32 cellular contexts compared by ENCODE assay signal in genomic region chr17:33464669-33465275, GRCh38.
A peak's percentile ranks its signal among the peaks of the same experiment; 100 is the strongest.
DNase-seq lines count a peak whose midpoint lies in the region; ATAC-seq, FAIRE-seq and TF ChIP-seq lines count a peak whose summit lies in the region.
"Had no signal": no experiment of that assay in that cellular context is flagged by ENCODE, and none has a peak within 500 bp of the region (broad histone marks: within the 10 kb centered on the region; RNA-seq: fewer than 3 reads in every experiment).

No MANE protein-coding gene starts in this region.

- no peak overlapping the region for H3K14ac ChIP-seq in mesenchymal stem cell (ENCODE audit: low read length in 2 of 2)

- H4K91ac ChIP-seq in mesenchymal stem cell (ENCODE audit: low read length), result no peak overlapping the region

- H3K36me3 Mint-ChIP-seq in CD4-positive, alpha-beta T cell (ENCODE audit: low read depth), result no peaks in the 10 kb centered on the region
- no peaks in the 10 kb centered on the region for H3K36me3 Mint-ChIP-seq in activated naive CD8-positive, alpha-beta T cell treated with anti-CD3 and anti-CD28 coated beads for 36 hours
- H3K36me3 Mint-ChIP-seq: activated naive CD4-positive, alpha-beta T cell treated with anti-CD3 and anti-CD28 coated beads, Interleukin-2, amount 10 ng/mL, durations not matched to agents 7 days and 5 days; IgD-negative memory B cell; naive thymus-derived CD8-positive, alpha-beta T cell had no signal

- CTCF ChIA-PET in CD4-positive, alpha-beta T cell (lab: Charles Lee), result no interaction called here

- no peak overlapping the region for H2BK120ac ChIP-seq in mesenchymal stem cell (ENCODE audit: low read depth, low read length)

- H3K9ac ChIP-seq in mesenchymal stem cell (ENCODE audit: low read length) (no peak overlapping the region), smooth muscle cell (ENCODE audit: low read depth) (no peak overlapping the region)

- H3K4me1 Mint-ChIP-seq in CD4-positive, alpha-beta T cell (ENCODE audit: low read depth), result no peaks in the 10 kb centered on the region
- no peaks in the 10 kb centered on the region for H3K4me1 Mint-ChIP-seq in activated naive CD8-positive, alpha-beta T cell treated with anti-CD3 and anti-CD28 coated beads for 36 hours
- H3K4me1 Mint-ChIP-seq: activated naive CD4-positive, alpha-beta T cell treated with anti-CD3 and anti-CD28 coated beads, Interleukin-2, amount 10 ng/mL, durations not matched to agents 7 days and 5 days; IgD-negative memory B cell; naive thymus-derived CD8-positive, alpha-beta T cell had no signal

- no peak overlapping the region for H3K23ac ChIP-seq in mesenchymal stem cell (ENCODE audit: low read length in 2 of 2)

- no peak overlapping the region for H2BK5ac ChIP-seq in mesenchymal stem cell (ENCODE audit: low read depth, low read length, poor library complexity, severe bottlenecking)

- no peak for TF ChIP-seq CTCF in cardiac muscle cell (IDR thresholded peaks at IDR 0.05; ENCODE audit: low read depth, low read length)
- no peak for TF ChIP-seq CTCF in bronchial epithelial cell (IDR thresholded peaks at IDR 0.05; ENCODE audit: insufficient read depth, low read length, severe bottlenecking)
- TF ChIP-seq CTCF in smooth muscle cell (IDR thresholded peaks at IDR 0.05; ENCODE audit: borderline replicate concordance, insufficient read depth, poor library complexity, severe bottlenecking), result no peak
- TF ChIP-seq CTCF in CD4-positive, alpha-beta T cell (IDR thresholded peaks at IDR 0.05), result no peak

- no peak overlapping the region for H3K18ac ChIP-seq in mesenchymal stem cell (ENCODE audit: low read depth in 1 of 2, low read length in 2 of 2)

- H3K27me3 ChIP-seq in cardiac muscle cell, result no peaks in the 10 kb centered on the region
- H3K27me3 ChIP-seq in right cardiac atrium (ENCODE audit: control insufficient read depth, insufficient read depth), result no peaks in the 10 kb centered on the region
- no peaks in the 10 kb centered on the region for H3K27me3 ChIP-seq in bronchial epithelial cell (ENCODE audit: control insufficient read depth, insufficient read depth, low read length)
- H3K27me3 ChIP-seq in mesenchymal stem cell (ENCODE audit: control insufficient read depth in 1 of 2, insufficient read depth in 1 of 2, low read length in 2 of 2), result peaks cover 0 to 27% of the 10 kb centered on the region in 2 experiments
- no peaks in the 10 kb centered on the region for H3K27me3 ChIP-seq in smooth muscle cell (ENCODE audit: low read depth)
- no peaks in the 10 kb centered on the region for H3K27me3 ChIP-seq in CD4-positive, alpha-beta T cell (ENCODE audit: control insufficient read depth, insufficient read depth, low read length)
- H3K27me3 ChIP-seq: brain microvascular endothelial cell, suprapubic skin had no signal

- no peak overlapping the region for H2AK5ac ChIP-seq in mesenchymal stem cell (ENCODE audit: low read length, severe bottlenecking)

- intact Hi-C loops in right cardiac atrium (cut with DNase I), result no loop called here
- intact Hi-C loops in CD4-positive, alpha-beta T cell (cut with DNase I, micrococcal nuclease), result no loop called here

- no peak overlapping the region for H3K4ac ChIP-seq in mesenchymal stem cell (ENCODE audit: low read depth in 1 of 2, low read length in 2 of 2)

- peaks cover 7% of the 10 kb centered on the region for H3F3A ChIP-seq in smooth muscle cell (ENCODE audit: low read depth)

- no peak for ATAC-seq in right cardiac atrium
- no peak for ATAC-seq in CD4-positive, alpha-beta T cell (ENCODE audit: poor library complexity)
- ATAC-seq: naive thymus-derived CD8-positive, alpha-beta T cell; psoas muscle had no signal

- no peak overlapping the region for H3K27ac Mint-ChIP-seq in CD4-positive, alpha-beta T cell
- no peak overlapping the region for H3K27ac Mint-ChIP-seq in activated naive CD8-positive, alpha-beta T cell treated with anti-CD3 and anti-CD28 coated beads for 36 hours
- H3K27ac Mint-ChIP-seq: activated naive CD4-positive, alpha-beta T cell treated with anti-CD3 and anti-CD28 coated beads, Interleukin-2, amount 10 ng/mL, durations not matched to agents 7 days and 5 days; activated T-helper 1 cell treated with anti-CD3 and anti-CD28 coated beads, Interleukin-12 subunit alpha, Interleukin-12 subunit beta, Interleukin-2, Interleukin-4 antibody, amounts not matched to agents 30 ng/mL and 10 ng/mL and 1 ng/mL, durations not matched to agents 14 hours and 24 hours and 36 hours; IgD-negative memory B cell; naive thymus-derived CD8-positive, alpha-beta T cell had no signal

- no peaks in the 10 kb centered on the region for H3K9me3 Mint-ChIP-seq in CD4-positive, alpha-beta T cell
- peaks cover 4% of the 10 kb centered on the region for H3K9me3 Mint-ChIP-seq in activated naive CD8-positive, alpha-beta T cell treated with anti-CD3 and anti-CD28 coated beads for 36 hours
- H3K9me3 Mint-ChIP-seq: activated naive CD4-positive, alpha-beta T cell treated with anti-CD3 and anti-CD28 coated beads, Interleukin-2, amount 10 ng/mL, durations not matched to agents 7 days and 5 days; activated T-helper 1 cell treated with anti-CD3 and anti-CD28 coated beads, Interleukin-12 subunit alpha, Interleukin-12 subunit beta, Interleukin-2, Interleukin-4 antibody, amounts not matched to agents 30 ng/mL and 10 ng/mL and 1 ng/mL, durations not matched to agents 14 hours and 24 hours and 36 hours had no signal

- no peaks in the 10 kb centered on the region for H3K79me1 ChIP-seq in mesenchymal stem cell (replicated peaks; ENCODE audit: low read length, poor library complexity, severe bottlenecking)

- H3K4me3 ChIP-seq in cardiac muscle cell (no peak overlapping the region), right cardiac atrium (ENCODE audit: low read length) (no peak overlapping the region), bronchial epithelial cell (ENCODE audit: low read depth, low read length) (no peak overlapping the region), mesenchymal stem cell (ENCODE audit: insufficient read depth in 1 of 2, low read depth in 1 of 2, low read length in 2 of 2) (no peak overlapping the region), smooth muscle cell (no peak overlapping the region)
- H3K4me3 ChIP-seq: psoas muscle, suprapubic skin had no signal

- H4K8ac ChIP-seq in mesenchymal stem cell (ENCODE audit: low read length), result no peak overlapping the region

- peak; percentile 23 to 32 for DNase-seq in cardiac muscle cell (ENCODE audit: low read depth in 1 of 2, low spot score in 1 of 2)
- no peak for DNase-seq in right cardiac atrium
- DNase-seq in bronchial epithelial cell (ENCODE audit: low read depth), result peak; percentile 21
- DNase-seq in mesenchymal stem cell, result peak; percentile 91
- DNase-seq in smooth muscle cell (lab: John Stamatoyannopoulos, UW; ENCODE audit: unreplicated experiment), result no peak
- no peak for DNase-seq in NCI-H2081 (lab: John Stamatoyannopoulos, UW)
- DNase-seq in CD4-positive, alpha-beta T cell, result no peak
- no peak for DNase-seq in activated naive CD8-positive, alpha-beta T cell treated with anti-CD3 and anti-CD28 coated beads for 36 hours
- DNase-seq: 8988T; activated CD4-positive, alpha-beta T cell treated with anti-CD3 and anti-CD28 coated beads, Interleukin-2, amount 50 U/mL, for 1 hour; activated CD4-positive, CD25-positive, alpha-beta regulatory T cell; activated CD8-positive, alpha-beta memory T cell treated with anti-CD3 and anti-CD28 coated beads, Interleukin-2, amount 50 U/mL, for 4 hours; activated naive CD4-positive, alpha-beta T cell treated with anti-CD3 and anti-CD28 coated beads, Interleukin-2, amount 10 ng/mL, durations not matched to agents 7 days and 5 days; amniotic stem cell; brain microvascular endothelial cell; Calu3; DND-41; GF-D8; glutamatergic neuron; naive thymus-derived CD8-positive, alpha-beta T cell; NCI-H146; NCI-H2107; NCI-H82; psoas muscle; SIG-M5; stimulated activated naive CD4-positive, alpha-beta T cell treated with Interleukin-2 at 50 U/mL for 16 hours; T-helper 1 cell had no signal

- H3K4me3 Mint-ChIP-seq in CD4-positive, alpha-beta T cell, result no peak overlapping the region
- no peak overlapping the region for H3K4me3 Mint-ChIP-seq in activated naive CD8-positive, alpha-beta T cell treated with anti-CD3 and anti-CD28 coated beads for 36 hours
- H3K4me3 Mint-ChIP-seq: activated naive CD4-positive, alpha-beta T cell treated with anti-CD3 and anti-CD28 coated beads, Interleukin-2, amount 10 ng/mL, durations not matched to agents 7 days and 5 days; activated T-helper 1 cell treated with anti-CD3 and anti-CD28 coated beads, Interleukin-12 subunit alpha, Interleukin-12 subunit beta, Interleukin-2, Interleukin-4 antibody, amounts not matched to agents 30 ng/mL and 10 ng/mL and 1 ng/mL, durations not matched to agents 14 hours and 24 hours and 36 hours; IgD-negative memory B cell; naive thymus-derived CD8-positive, alpha-beta T cell had no signal

- H3K36me3 ChIP-seq in cardiac muscle cell, result no peaks in the 10 kb centered on the region
- no peaks in the 10 kb centered on the region for H3K36me3 ChIP-seq in bronchial epithelial cell (ENCODE audit: control insufficient read depth, insufficient read depth, low read length)
- H3K36me3 ChIP-seq in mesenchymal stem cell (ENCODE audit: control insufficient read depth in 1 of 2, insufficient read depth in 2 of 2, low read depth in 1 of 2, low read length in 2 of 2), result no peaks in the 10 kb centered on the region
- no peaks in the 10 kb centered on the region for H3K36me3 ChIP-seq in smooth muscle cell (ENCODE audit: low read depth)
- H3K36me3 ChIP-seq: brain microvascular endothelial cell, suprapubic skin had no signal

- no peak overlapping the region for H2BK12ac ChIP-seq in mesenchymal stem cell (ENCODE audit: low read length in 2 of 2)

- H3K79me2 ChIP-seq in smooth muscle cell (ENCODE audit: low read depth), result no peaks in the 10 kb centered on the region

- peaks cover 28% of the 10 kb centered on the region for H3K27me3 Mint-ChIP-seq in CD4-positive, alpha-beta T cell
- H3K27me3 Mint-ChIP-seq in activated naive CD8-positive, alpha-beta T cell treated with anti-CD3 and anti-CD28 coated beads for 36 hours, result peaks cover 15% of the 10 kb centered on the region

- FAIRE-seq in bronchial epithelial cell (lab: Jason Lieb, UNC), result no peak
- FAIRE-seq: islet of Langerhans, RCC 7860 had no signal

- H3K4me2 ChIP-seq in mesenchymal stem cell (ENCODE audit: low read length, poor library complexity, severe bottlenecking) (no peak overlapping the region), smooth muscle cell (peak overlapping the region; percentile 24)

- no peaks in the 10 kb centered on the region for H4K20me1 ChIP-seq in smooth muscle cell (ENCODE audit: low read depth)

- no peak overlapping the region for H2BK15ac ChIP-seq in mesenchymal stem cell (ENCODE audit: low read depth, poor library complexity, severe bottlenecking)

- H3K27ac ChIP-seq in cardiac muscle cell, result no peak overlapping the region
- H3K27ac ChIP-seq in right cardiac atrium (ENCODE audit: low read length), result no peak overlapping the region
- no peak overlapping the region for H3K27ac ChIP-seq in mesenchymal stem cell (ENCODE audit: low read length, poor library complexity, severe bottlenecking)
- peak overlapping the region; percentile 44 for H3K27ac ChIP-seq in smooth muscle cell (ENCODE audit: low read depth)
- no peak overlapping the region for H3K27ac ChIP-seq in CD4-positive, alpha-beta T cell (ENCODE audit: low read depth, low read length)
- H3K27ac ChIP-seq: brain microvascular endothelial cell, psoas muscle, suprapubic skin had no signal

- no peaks in the 10 kb centered on the region for H3K4me1 ChIP-seq in cardiac muscle cell (ENCODE audit: low read depth)
- no peaks in the 10 kb centered on the region for H3K4me1 ChIP-seq in right cardiac atrium (ENCODE audit: control insufficient read depth, insufficient read depth, low read length)
- peaks cover 3% of the 10 kb centered on the region for H3K4me1 ChIP-seq in mesenchymal stem cell (ENCODE audit: control insufficient read depth, insufficient read depth, low read depth, low read length)
- H3K4me1 ChIP-seq in smooth muscle cell (ENCODE audit: low read depth), result no peaks in the 10 kb centered on the region
- H3K4me1 ChIP-seq: psoas muscle, suprapubic skin had no signal

- H2AFZ ChIP-seq in mesenchymal stem cell (ENCODE audit: low read depth, low read length) (no peak overlapping the region), smooth muscle cell (ENCODE audit: low read depth) (no peak overlapping the region)

- H3K9me3 ChIP-seq in cardiac muscle cell (ENCODE audit: low read depth) (no peaks in the 10 kb centered on the region), right cardiac atrium (ENCODE audit: control insufficient read depth, low read length) (no peaks in the 10 kb centered on the region), mesenchymal stem cell (ENCODE audit: control insufficient read depth, low read length) (peaks cover 5% of the 10 kb centered on the region), smooth muscle cell (replicated peaks; ENCODE audit: low read depth) (no peaks in the 10 kb centered on the region)
- H3K9me3 ChIP-seq in CD4-positive, alpha-beta T cell (ENCODE audit: control insufficient read depth, low read length), result no peaks in the 10 kb centered on the region
- H3K9me3 ChIP-seq: psoas muscle, suprapubic skin had no signal

- POLR2A ChIA-PET in CD4-positive, alpha-beta T cell (lab: Charles Lee), result no interaction called here

Comparison
In these comparisons a context has a peak if more than half of its experiments do, and no peak if none do; other contexts are left out.
1. DNase-seq: peak in cardiac muscle cell (2 of 2), bronchial epithelial cell (single experiment) and mesenchymal stem cell (single experiment); none in right cardiac atrium (0 of 3), smooth muscle cell (single experiment), NCI-H2081 (0 of 2), CD4-positive, alpha-beta T cell (0 of 10) and activated naive CD8-positive, alpha-beta T cell treated with anti-CD3 and anti-CD28 coated beads for 36 hours (single experiment).